Comparison of ENCODE assay signal across 1 cellular context in the genomic region with DNA sequence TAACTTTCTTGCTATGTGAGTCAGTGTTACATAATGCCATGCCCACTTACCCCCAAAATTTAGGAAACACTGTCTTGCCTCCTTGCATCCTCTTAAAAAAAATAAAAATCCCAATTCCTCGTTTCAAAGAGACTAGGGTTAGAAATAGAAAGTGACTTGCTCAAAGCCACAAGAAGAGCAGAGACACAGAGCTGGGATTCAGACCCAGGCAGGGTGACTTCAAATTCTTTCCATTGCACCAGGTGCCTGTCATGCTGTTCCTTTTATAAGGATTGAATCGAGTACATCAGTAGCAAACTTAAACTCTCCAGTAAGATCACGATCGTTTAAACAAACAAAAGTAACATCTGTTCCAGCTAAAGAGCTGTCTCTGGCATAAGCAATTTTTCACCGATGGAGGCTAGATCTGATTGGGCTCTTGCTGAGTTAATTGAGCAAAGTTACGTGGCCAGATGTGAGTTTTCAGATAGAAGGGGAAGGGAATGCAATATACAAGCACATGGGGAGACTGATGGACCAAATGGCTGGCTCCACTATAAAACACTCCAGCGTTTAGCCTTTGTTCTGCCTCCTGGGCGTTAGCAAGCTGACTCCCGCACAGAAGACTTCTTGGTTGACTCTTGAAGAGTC.
TF ChIP-seq lines count a peak whose summit lies in the region.

No MANE protein-coding gene starts in this region.

TF ChIP-seq in WTC11, 78 proteins besides CTCF, POLR2A, EP300 and RAD21 (continued from another document):
- TF ChIP-seq, protein P1, sequence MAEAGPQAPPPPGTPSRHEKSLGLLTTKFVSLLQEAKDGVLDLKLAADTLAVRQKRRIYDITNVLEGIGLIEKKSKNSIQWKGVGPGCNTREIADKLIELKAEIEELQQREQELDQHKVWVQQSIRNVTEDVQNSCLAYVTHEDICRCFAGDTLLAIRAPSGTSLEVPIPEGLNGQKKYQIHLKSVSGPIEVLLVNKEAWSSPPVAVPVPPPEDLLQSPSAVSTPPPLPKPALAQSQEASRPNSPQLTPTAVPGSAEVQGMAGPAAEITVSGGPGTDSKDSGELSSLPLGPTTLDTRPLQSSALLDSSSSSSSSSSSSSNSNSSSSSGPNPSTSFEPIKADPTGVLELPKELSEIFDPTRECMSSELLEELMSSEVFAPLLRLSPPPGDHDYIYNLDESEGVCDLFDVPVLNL (CRISPR knock-in tag; IDR thresholded peaks at IDR 0.05; ENCODE audit: borderline replicate concordance, low read depth), result no peak
- no peak for TF ChIP-seq RELA (CRISPR knock-in tag; IDR thresholded peaks at IDR 0.05; ENCODE audit: borderline replicate concordance)
- TF ChIP-seq SMAD3 (CRISPR knock-in tag; IDR thresholded peaks at IDR 0.05; ENCODE audit: borderline replicate concordance), result no peak
- TF ChIP-seq PRRX2 (CRISPR knock-in tag; IDR thresholded peaks at IDR 0.05), result no peak
- TF ChIP-seq, protein P2, sequence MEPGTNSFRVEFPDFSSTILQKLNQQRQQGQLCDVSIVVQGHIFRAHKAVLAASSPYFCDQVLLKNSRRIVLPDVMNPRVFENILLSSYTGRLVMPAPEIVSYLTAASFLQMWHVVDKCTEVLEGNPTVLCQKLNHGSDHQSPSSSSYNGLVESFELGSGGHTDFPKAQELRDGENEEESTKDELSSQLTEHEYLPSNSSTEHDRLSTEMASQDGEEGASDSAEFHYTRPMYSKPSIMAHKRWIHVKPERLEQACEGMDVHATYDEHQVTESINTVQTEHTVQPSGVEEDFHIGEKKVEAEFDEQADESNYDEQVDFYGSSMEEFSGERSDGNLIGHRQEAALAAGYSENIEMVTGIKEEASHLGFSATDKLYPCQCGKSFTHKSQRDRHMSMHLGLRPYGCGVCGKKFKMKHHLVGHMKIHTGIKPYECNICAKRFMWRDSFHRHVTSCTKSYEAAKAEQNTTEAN (CRISPR knock-in tag; IDR thresholded peaks at IDR 0.05), result no peak
- no peak for TF ChIP-seq FOXJ3 (CRISPR knock-in tag; IDR thresholded peaks at IDR 0.05; ENCODE audit: borderline replicate concordance)
- TF ChIP-seq, protein P3, sequence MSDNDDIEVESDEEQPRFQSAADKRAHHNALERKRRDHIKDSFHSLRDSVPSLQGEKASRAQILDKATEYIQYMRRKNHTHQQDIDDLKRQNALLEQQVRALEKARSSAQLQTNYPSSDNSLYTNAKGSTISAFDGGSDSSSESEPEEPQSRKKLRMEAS (CRISPR knock-in tag; IDR thresholded peaks at IDR 0.05), result no peak
- TF ChIP-seq IRF2 (CRISPR knock-in tag; IDR thresholded peaks at IDR 0.05; ENCODE audit: borderline replicate concordance, low read depth), result no peak
TF ChIP-seq in WTC11: peak in this region for 0.
